1 cellular context compared by ENCODE assay signal in the genomic region with DNA sequence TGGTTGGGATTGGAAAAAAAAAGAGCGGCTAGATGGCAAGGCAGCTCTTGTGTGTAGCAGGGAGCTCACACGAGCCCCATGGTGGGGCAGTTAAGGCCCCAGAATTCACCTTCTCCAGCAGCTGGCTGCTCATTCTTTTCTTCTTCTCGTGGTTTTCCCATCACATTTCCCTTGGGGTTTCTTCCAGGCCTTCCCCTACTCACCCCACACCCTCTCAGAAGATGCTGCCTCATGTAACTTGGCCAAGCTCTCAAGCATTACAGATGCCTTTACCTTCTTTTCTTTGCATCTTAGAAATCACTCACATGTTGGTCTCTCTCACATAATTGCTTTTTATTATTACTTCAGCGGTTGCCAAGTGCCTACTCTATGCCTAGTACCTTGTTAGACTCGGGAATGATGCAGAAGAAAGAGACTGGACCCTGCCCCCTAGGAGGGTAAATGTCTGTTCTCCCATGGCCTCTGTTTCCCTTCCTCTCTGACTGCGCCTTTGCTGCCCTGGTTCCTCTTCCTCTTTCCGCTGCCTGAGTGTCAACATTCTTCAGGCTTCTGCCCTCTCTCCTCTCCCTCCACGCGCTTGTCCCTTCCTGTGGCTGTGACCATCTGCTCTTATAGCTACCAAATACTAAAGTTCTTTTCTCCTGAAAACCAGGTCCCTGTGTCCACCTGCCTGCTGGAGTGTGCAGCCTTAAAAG.
TF ChIP-seq lines count a peak whose summit lies in the region.

No MANE protein-coding gene starts in this region.

TF ChIP-seq in HepG2, 621 proteins besides CTCF, POLR2A, EP300 and RAD21 (continued from another document and continues in another):
- TF ChIP-seq SRF (IDR thresholded peaks at IDR 0.05; ENCODE audit: low read depth, low read length), result no peak
- TF ChIP-seq ZNF879 (CRISPR knock-in tag; IDR thresholded peaks at IDR 0.05), result no peak
- peak; percentile 38; the same call in 1 of the 2 replicates for TF ChIP-seq HNF4A (CRISPR knock-in tag; IDR thresholded peaks at IDR 0.05)
- no peak for TF ChIP-seq ZNF577 (CRISPR knock-in tag; IDR thresholded peaks at IDR 0.05; ENCODE audit: borderline replicate concordance, low read depth)
- TF ChIP-seq ZBTB38 (CRISPR knock-in tag; IDR thresholded peaks at IDR 0.05), result peak; percentile 73
- 0 out of 2 replicates have a peak, but pooled peaks have one; percentile 3 for TF ChIP-seq TAF1 (CRISPR knock-in tag; IDR thresholded peaks at IDR 0.05)
- TF ChIP-seq YY1 (IDR thresholded peaks at IDR 0.05; ENCODE audit: insufficient read depth, insufficient replicate concordance, low read depth, low read length), result no peak
- no peak for TF ChIP-seq PHF8 (CRISPR knock-in tag; IDR thresholded peaks at IDR 0.05)
- TF ChIP-seq ZNF775 (CRISPR knock-in tag; IDR thresholded peaks at IDR 0.05; ENCODE audit: borderline replicate concordance), result no peak
- TF ChIP-seq GFI1 (CRISPR knock-in tag; IDR thresholded peaks at IDR 0.05; ENCODE audit: borderline replicate concordance), result no peak
- TF ChIP-seq SNRNP70 (IDR thresholded peaks at IDR 0.05; ENCODE audit: low read depth, low read length), result no peak
- TF ChIP-seq SP1 (IDR thresholded peaks at IDR 0.05), result no peak
- no peak for TF ChIP-seq SP1 (CRISPR knock-in tag; IDR thresholded peaks at IDR 0.05)
- no peak for TF ChIP-seq HNRNPH1 (optimal IDR thresholded peaks at IDR 0.05; ENCODE audit: low read depth, low read length)
- 0 out of 2 replicates have a peak, but pooled peaks have one; percentile 20 for TF ChIP-seq ETV6 (CRISPR knock-in tag; conservative IDR thresholded peaks at IDR 0.05)
- TF ChIP-seq ZNF468 (CRISPR knock-in tag; IDR thresholded peaks at IDR 0.05), result no peak
- TF ChIP-seq HOXA7 (CRISPR knock-in tag; IDR thresholded peaks at IDR 0.05), result no peak
- TF ChIP-seq ZNF782 (CRISPR knock-in tag; IDR thresholded peaks at IDR 0.05; ENCODE audit: borderline replicate concordance), result no peak
- TF ChIP-seq, protein P1, sequence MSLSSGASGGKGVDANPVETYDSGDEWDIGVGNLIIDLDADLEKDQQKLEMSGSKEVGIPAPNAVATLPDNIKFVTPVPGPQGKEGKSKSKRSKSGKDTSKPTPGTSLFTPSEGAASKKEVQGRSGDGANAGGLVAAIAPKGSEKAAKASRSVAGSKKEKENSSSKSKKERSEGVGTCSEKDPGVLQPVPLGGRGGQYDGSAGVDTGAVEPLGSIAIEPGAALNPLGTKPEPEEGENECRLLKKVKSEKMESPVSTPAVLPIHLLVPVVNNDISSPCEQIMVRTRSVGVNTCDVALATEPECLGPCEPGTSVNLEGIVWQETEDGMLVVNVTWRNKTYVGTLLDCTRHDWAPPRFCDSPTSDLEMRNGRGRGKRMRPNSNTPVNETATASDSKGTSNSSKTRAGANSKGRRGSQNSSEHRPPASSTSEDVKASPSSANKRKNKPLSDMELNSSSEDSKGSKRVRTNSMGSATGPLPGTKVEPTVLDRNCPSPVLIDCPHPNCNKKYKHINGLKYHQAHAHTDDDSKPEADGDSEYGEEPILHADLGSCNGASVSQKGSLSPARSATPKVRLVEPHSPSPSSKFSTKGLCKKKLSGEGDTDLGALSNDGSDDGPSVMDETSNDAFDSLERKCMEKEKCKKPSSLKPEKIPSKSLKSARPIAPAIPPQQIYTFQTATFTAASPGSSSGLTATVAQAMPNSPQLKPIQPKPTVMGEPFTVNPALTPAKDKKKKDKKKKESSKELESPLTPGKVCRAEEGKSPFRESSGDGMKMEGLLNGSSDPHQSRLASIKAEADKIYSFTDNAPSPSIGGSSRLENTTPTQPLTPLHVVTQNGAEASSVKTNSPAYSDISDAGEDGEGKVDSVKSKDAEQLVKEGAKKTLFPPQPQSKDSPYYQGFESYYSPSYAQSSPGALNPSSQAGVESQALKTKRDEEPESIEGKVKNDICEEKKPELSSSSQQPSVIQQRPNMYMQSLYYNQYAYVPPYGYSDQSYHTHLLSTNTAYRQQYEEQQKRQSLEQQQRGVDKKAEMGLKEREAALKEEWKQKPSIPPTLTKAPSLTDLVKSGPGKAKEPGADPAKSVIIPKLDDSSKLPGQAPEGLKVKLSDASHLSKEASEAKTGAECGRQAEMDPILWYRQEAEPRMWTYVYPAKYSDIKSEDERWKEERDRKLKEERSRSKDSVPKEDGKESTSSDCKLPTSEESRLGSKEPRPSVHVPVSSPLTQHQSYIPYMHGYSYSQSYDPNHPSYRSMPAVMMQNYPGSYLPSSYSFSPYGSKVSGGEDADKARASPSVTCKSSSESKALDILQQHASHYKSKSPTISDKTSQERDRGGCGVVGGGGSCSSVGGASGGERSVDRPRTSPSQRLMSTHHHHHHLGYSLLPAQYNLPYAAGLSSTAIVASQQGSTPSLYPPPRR (CRISPR knock-in tag; IDR thresholded peaks at IDR 0.05; ENCODE audit: borderline replicate concordance), result 0 out of 2 replicates have a peak, but pooled peaks have one; percentile 10
- no peak for TF ChIP-seq GATA4 (IDR thresholded peaks at IDR 0.05; ENCODE audit: borderline replicate concordance, low read depth)
- TF ChIP-seq, protein P2, sequence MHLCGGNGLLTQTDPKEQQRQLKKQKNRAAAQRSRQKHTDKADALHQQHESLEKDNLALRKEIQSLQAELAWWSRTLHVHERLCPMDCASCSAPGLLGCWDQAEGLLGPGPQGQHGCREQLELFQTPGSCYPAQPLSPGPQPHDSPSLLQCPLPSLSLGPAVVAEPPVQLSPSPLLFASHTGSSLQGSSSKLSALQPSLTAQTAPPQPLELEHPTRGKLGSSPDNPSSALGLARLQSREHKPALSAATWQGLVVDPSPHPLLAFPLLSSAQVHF (CRISPR knock-in tag; IDR thresholded peaks at IDR 0.05), result no peak
- TF ChIP-seq, protein P3, sequence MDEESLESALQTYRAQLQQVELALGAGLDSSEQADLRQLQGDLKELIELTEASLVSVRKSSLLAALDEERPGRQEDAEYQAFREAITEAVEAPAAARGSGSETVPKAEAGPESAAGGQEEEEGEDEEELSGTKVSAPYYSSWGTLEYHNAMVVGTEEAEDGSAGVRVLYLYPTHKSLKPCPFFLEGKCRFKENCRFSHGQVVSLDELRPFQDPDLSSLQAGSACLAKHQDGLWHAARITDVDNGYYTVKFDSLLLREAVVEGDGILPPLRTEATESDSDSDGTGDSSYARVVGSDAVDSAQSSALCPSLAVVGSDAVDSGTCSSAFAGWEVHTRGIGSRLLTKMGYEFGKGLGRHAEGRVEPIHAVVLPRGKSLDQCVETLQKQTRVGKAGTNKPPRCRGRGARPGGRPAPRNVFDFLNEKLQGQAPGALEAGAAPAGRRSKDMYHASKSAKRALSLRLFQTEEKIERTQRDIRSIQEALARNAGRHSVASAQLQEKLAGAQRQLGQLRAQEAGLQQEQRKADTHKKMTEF (CRISPR knock-in tag; IDR thresholded peaks at IDR 0.05), result no peak
- TF ChIP-seq ZNF335 (CRISPR knock-in tag; IDR thresholded peaks at IDR 0.05), result no peak
- TF ChIP-seq ZFP36 (IDR thresholded peaks at IDR 0.05; ENCODE audit: borderline replicate concordance, low read depth, low read length, partially characterized antibody), result no peak
- TF ChIP-seq ZNF451 (CRISPR knock-in tag; IDR thresholded peaks at IDR 0.05), result no peak
- TF ChIP-seq ZFP36L2 (CRISPR knock-in tag; IDR thresholded peaks at IDR 0.05), result no peak
- no peak for TF ChIP-seq ASH2L (IDR thresholded peaks at IDR 0.05; ENCODE audit: insufficient read length, low read depth, low read length)
- TF ChIP-seq, protein P4, sequence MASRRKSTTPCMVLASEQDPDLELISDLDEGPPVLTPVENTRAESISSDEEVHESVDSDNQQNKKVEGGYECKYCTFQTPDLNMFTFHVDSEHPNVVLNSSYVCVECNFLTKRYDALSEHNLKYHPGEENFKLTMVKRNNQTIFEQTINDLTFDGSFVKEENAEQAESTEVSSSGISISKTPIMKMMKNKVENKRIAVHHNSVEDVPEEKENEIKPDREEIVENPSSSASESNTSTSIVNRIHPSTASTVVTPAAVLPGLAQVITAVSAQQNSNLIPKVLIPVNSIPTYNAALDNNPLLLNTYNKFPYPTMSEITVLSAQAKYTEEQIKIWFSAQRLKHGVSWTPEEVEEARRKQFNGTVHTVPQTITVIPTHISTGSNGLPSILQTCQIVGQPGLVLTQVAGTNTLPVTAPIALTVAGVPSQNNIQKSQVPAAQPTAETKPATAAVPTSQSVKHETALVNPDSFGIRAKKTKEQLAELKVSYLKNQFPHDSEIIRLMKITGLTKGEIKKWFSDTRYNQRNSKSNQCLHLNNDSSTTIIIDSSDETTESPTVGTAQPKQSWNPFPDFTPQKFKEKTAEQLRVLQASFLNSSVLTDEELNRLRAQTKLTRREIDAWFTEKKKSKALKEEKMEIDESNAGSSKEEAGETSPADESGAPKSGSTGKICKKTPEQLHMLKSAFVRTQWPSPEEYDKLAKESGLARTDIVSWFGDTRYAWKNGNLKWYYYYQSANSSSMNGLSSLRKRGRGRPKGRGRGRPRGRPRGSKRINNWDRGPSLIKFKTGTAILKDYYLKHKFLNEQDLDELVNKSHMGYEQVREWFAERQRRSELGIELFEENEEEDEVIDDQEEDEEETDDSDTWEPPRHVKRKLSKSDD (CRISPR knock-in tag; IDR thresholded peaks at IDR 0.05; ENCODE audit: low read depth), result no peak
- no peak for TF ChIP-seq MAFF (IDR thresholded peaks at IDR 0.05; ENCODE audit: low read depth, low read length)
- TF ChIP-seq PLRG1 (conservative IDR thresholded peaks at IDR 0.05), result no peak
- peak; percentile 23; the same call in 1 of the 2 replicates for TF ChIP-seq ETV5 (CRISPR knock-in tag; IDR thresholded peaks at IDR 0.05; ENCODE audit: borderline replicate concordance)
- no peak for TF ChIP-seq RFX3 (CRISPR knock-in tag; IDR thresholded peaks at IDR 0.05)
- no peak for TF ChIP-seq ZNF792 (CRISPR knock-in tag; IDR thresholded peaks at IDR 0.05)
- TF ChIP-seq, protein P5, sequence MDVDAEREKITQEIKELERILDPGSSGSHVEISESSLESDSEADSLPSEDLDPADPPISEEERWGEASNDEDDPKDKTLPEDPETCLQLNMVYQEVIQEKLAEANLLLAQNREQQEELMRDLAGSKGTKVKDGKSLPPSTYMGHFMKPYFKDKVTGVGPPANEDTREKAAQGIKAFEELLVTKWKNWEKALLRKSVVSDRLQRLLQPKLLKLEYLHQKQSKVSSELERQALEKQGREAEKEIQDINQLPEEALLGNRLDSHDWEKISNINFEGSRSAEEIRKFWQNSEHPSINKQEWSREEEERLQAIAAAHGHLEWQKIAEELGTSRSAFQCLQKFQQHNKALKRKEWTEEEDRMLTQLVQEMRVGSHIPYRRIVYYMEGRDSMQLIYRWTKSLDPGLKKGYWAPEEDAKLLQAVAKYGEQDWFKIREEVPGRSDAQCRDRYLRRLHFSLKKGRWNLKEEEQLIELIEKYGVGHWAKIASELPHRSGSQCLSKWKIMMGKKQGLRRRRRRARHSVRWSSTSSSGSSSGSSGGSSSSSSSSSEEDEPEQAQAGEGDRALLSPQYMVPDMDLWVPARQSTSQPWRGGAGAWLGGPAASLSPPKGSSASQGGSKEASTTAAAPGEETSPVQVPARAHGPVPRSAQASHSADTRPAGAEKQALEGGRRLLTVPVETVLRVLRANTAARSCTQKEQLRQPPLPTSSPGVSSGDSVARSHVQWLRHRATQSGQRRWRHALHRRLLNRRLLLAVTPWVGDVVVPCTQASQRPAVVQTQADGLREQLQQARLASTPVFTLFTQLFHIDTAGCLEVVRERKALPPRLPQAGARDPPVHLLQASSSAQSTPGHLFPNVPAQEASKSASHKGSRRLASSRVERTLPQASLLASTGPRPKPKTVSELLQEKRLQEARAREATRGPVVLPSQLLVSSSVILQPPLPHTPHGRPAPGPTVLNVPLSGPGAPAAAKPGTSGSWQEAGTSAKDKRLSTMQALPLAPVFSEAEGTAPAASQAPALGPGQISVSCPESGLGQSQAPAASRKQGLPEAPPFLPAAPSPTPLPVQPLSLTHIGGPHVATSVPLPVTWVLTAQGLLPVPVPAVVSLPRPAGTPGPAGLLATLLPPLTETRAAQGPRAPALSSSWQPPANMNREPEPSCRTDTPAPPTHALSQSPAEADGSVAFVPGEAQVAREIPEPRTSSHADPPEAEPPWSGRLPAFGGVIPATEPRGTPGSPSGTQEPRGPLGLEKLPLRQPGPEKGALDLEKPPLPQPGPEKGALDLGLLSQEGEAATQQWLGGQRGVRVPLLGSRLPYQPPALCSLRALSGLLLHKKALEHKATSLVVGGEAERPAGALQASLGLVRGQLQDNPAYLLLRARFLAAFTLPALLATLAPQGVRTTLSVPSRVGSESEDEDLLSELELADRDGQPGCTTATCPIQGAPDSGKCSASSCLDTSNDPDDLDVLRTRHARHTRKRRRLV (CRISPR knock-in tag; IDR thresholded peaks at IDR 0.05), result no peak
- TF ChIP-seq ZBTB42 (CRISPR knock-in tag; IDR thresholded peaks at IDR 0.05), result 0 out of 2 replicates have a peak, but pooled peaks have one; percentile 29
- no peak for TF ChIP-seq RBAK (CRISPR knock-in tag; IDR thresholded peaks at IDR 0.05)
- no peak for TF ChIP-seq MATR3 (CRISPR knock-in tag; IDR thresholded peaks at IDR 0.05)
- TF ChIP-seq MAFK (conservative IDR thresholded peaks at IDR 0.05 in 1 of 2, IDR thresholded peaks at IDR 0.05 in 1 of 2; ENCODE audit: low read length in 2 of 2), result no peak
- TF ChIP-seq, protein P6, sequence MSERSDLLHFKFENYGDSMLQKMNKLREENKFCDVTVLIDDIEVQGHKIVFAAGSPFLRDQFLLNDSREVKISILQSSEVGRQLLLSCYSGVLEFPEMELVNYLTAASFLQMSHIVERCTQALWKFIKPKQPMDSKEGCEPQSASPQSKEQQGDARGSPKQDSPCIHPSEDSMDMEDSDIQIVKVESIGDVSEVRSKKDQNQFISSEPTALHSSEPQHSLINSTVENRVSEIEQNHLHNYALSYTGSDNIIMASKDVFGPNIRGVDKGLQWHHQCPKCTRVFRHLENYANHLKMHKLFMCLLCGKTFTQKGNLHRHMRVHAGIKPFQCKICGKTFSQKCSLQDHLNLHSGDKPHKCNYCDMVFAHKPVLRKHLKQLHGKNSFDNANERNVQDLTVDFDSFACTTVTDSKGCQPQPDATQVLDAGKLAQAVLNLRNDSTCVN (CRISPR knock-in tag; IDR thresholded peaks at IDR 0.05; ENCODE audit: borderline replicate concordance), result no peak
- TF ChIP-seq ZNF484 (CRISPR knock-in tag; IDR thresholded peaks at IDR 0.05; ENCODE audit: borderline replicate concordance, low read depth), result no peak
- TF ChIP-seq, protein P7, sequence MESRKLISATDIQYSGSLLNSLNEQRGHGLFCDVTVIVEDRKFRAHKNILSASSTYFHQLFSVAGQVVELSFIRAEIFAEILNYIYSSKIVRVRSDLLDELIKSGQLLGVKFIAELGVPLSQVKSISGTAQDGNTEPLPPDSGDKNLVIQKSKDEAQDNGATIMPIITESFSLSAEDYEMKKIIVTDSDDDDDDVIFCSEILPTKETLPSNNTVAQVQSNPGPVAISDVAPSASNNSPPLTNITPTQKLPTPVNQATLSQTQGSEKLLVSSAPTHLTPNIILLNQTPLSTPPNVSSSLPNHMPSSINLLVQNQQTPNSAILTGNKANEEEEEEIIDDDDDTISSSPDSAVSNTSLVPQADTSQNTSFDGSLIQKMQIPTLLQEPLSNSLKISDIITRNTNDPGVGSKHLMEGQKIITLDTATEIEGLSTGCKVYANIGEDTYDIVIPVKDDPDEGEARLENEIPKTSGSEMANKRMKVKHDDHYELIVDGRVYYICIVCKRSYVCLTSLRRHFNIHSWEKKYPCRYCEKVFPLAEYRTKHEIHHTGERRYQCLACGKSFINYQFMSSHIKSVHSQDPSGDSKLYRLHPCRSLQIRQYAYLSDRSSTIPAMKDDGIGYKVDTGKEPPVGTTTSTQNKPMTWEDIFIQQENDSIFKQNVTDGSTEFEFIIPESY (CRISPR knock-in tag; IDR thresholded peaks at IDR 0.05), result peak; percentile 58; the same call in 1 of the 2 replicates
- no peak for TF ChIP-seq NONO (IDR thresholded peaks at IDR 0.05)
- TF ChIP-seq NONO (CRISPR knock-in tag; conservative IDR thresholded peaks at IDR 0.05), result no peak
